39 cellular contexts compared by ENCODE assay signal in genomic region chr7:123923599-123923998, GRCh38. TPM values are rescaled to one million over a fixed set of nuclear protein-coding genes. Genes with fewer than 3 reads are reported as not detected.
"Had no signal": no experiment of that assay in that cellular context is flagged by ENCODE, and none has a peak within 500 bp of the region (broad histone marks: within the 10 kb centered on the region; RNA-seq: fewer than 3 reads in every experiment).

No MANE protein-coding gene starts in this region.

- H3K4me3 ChIP-seq: adrenal gland, ascending aorta, body of pancreas, breast epithelium, cardiac muscle cell had no signal

- DNase-seq: activated effector memory CD4-positive, alpha-beta T cell treated with anti-CD3 and anti-CD28 coated beads, Interleukin-2, amount 50 U/mL, for 16 hours; activated effector memory CD4-positive, alpha-beta T cell treated with Interleukin-2 at 50 U/mL for 16 hours; activated gamma-delta T cell; activated gamma-delta T cell treated with Interleukin-2 at 50 U/mL for 16 hours; activated naive CD4-positive, alpha-beta T cell; activated naive CD4-positive, alpha-beta T cell treated with anti-CD3 and anti-CD28 coated beads for 36 hours; activated naive CD4-positive, alpha-beta T cell treated with anti-CD3 and anti-CD28 coated beads, Interleukin-2, amount 10 ng/mL, durations not matched to agents 7 days and 5 days; activated naive CD4-positive, alpha-beta T cell treated with anti-CD3 and anti-CD28 coated beads, Interleukin-2, amount 50 U/mL, for 16 hours; activated naive CD4-positive, alpha-beta T cell treated with Interleukin-2 at 50 U/mL for 16 hours; activated naive CD8-positive, alpha-beta T cell treated with anti-CD3 and anti-CD28 coated beads for 36 hours; activated naive CD8-positive, alpha-beta T cell treated with anti-CD3 and anti-CD28 coated beads, Interleukin-2, amount 10 ng/mL, durations not matched to agents 7 days and 5 days; activated naive CD8-positive, alpha-beta T cell treated with anti-CD3 and anti-CD28 coated beads, Interleukin-2, amount 50 U/mL, for 24 hours; activated T-cell treated with anti-CD3 and anti-CD28 coated beads, Interleukin-2, amount 50 U/mL, for 1 hour; activated T-cell treated with anti-CD3 and anti-CD28 coated beads, Interleukin-2, amount 50 U/mL, for 24 hours; activated T-cell treated with anti-CD3 and anti-CD28 coated beads, Interleukin-2, amount 50 U/mL, for 4 hours; activated T-cell treated with anti-CD3 and anti-CD28 coated beads, Interleukin-2, amount 50 U/mL, for 48 hours; activated T-cell treated with anti-CD3 and anti-CD28 coated beads, Interleukin-2, amount 50 U/mL, for 72 hours; adrenal gland; amniotic stem cell; amygdala; anterior cingulate cortex; aorta; body of pancreas; brain microvascular endothelial cell; caudate nucleus; central memory CD4-positive, alpha-beta T cell; cerebellar nuclear complex had no signal

- H3K27me3 ChIP-seq: adrenal gland, ascending aorta, body of pancreas, brain microvascular endothelial cell, breast epithelium, cardiac muscle cell had no signal

- H3K9me3 ChIP-seq: adrenal gland, ascending aorta, body of pancreas, breast epithelium had no signal

- H3K36me3 ChIP-seq: adrenal gland, ascending aorta, brain microvascular endothelial cell, breast epithelium, cardiac muscle cell had no signal

- FAIRE-seq: astrocyte, bronchial epithelial cell had no signal

- H3K4me1 ChIP-seq: adrenal gland, ascending aorta, body of pancreas, breast epithelium had no signal

- ATAC-seq: activated naive CD4-positive, alpha-beta T cell treated with anti-CD3 and anti-CD28 coated beads, Interleukin-2, amount 50 U/mL, for 72 hours; activated naive CD8-positive, alpha-beta T cell treated with anti-CD3 and anti-CD28 coated beads, Interleukin-2, amount 50 U/mL, for 24 hours; activated T-cell treated with anti-CD3 and anti-CD28 coated beads, Interleukin-2, amount 50 U/mL, for 4 hours; activated T-cell treated with anti-CD3 and anti-CD28 coated beads, Interleukin-2, amount 50 U/mL, for 72 hours; activated T-helper 17 cell treated with anti-CD3 and anti-CD28 coated beads, Interleukin-2, amount 50 U/mL, for 72 hours; body of pancreas had no signal

- H3K27ac ChIP-seq: adrenal gland, ascending aorta, body of pancreas, brain microvascular endothelial cell, breast epithelium, cardiac muscle cell had no signal

RNA-seq across cellular contexts. Expression of gene SPAM1, which starts 1.4 kb away (rescaled TPM):
- total RNA-seq: activated naive CD4-positive, alpha-beta T cell treated with anti-CD3 and anti-CD28 coated beads for 36 hours; activated naive CD4-positive, alpha-beta T cell treated with anti-CD3 and anti-CD28 coated beads, Interleukin-2, amount 50 U/mL, for 72 hours; activated naive CD8-positive, alpha-beta T cell treated with anti-CD3 and anti-CD28 coated beads for 36 hours; activated naive CD8-positive, alpha-beta T cell treated with anti-CD3 and anti-CD28 coated beads, Interleukin-2, amount 10 ng/mL, durations not matched to agents 7 days and 5 days; activated T-cell treated with anti-CD3 and anti-CD28 coated beads, Interleukin-2, amount 50 U/mL, for 4 hours; activated T-cell treated with anti-CD3 and anti-CD28 coated beads, Interleukin-2, amount 50 U/mL, for 72 hours; activated T-helper 1 cell treated with anti-CD3 and anti-CD28 coated beads, Interleukin-12 subunit alpha, Interleukin-12 subunit beta, Interleukin-2, Interleukin-4 antibody, amounts not matched to agents 30 ng/mL and 10 ng/mL and 1 ng/mL, durations not matched to agents 14 hours and 24 hours and 36 hours; activated T-helper 17 cell treated with anti-CD3 and anti-CD28 coated beads, Interleukin-2, amount 50 U/mL, for 72 hours; activated T-helper 2 cell treated with anti-CD3 and anti-CD28 coated beads, Interferon-gamma antibody, Interleukin-2, Interleukin-4, amounts not matched to agents 10 μg/mL and 5 μg/mL and 100 μg/mL, durations not matched to agents 14 hours and 24 hours and 36 hours; adrenal gland; aorta; ascending aorta; astrocyte; body of pancreas; breast epithelium; bronchial epithelial cell; cardiac muscle cell; cerebellum; chondrocyte had no signal
- polyA plus RNA-seq: adipose tissue, adrenal gland, aorta, cardiac muscle cell had no signal
